ENCODE assay signal across 8 cellular contexts in the genomic region with DNA sequence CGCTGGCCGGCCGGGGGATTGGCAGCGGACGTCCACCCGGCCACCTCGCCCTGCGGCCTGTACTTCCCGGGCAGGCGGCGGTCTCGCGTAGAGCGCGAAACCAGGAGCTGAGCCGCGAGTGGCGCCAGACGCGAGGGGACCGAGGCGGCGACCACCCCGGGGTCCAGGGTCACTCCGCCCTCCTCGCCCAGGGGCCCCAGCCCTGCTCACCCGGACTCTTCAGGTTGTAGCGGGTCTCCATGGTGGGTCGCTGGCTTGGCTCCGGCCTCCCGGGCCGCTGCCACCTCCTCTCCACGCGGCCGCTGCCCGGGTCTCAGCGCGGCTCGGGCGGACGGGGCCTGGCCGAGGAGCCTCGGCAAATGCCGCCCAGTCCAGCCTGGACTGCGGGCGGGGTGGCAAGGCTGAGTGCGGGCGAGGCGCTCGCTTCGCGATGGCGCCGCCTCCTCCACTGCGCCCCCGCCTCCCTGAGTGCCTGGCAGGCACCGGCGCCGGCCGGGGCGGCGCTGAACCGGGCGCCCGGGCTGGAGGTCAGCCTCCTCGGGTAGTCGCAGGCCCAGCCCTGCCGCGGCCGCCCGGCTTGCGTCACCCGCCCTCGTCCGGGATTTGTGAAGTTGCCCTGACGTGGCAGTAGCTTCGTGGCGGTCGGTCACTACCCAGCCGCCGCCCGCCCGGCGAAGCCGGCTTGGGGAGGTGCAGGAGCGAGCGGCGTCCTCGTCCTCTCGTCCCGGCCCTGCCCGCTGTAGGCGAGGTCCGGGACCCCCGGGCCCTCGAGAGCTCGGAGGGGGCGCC. TPM values are rescaled to one million over a fixed set of nuclear protein-coding genes. Genes with fewer than 3 reads are reported as not detected.
DNase-seq lines count a peak whose midpoint lies in the region; ATAC-seq and TF ChIP-seq lines count a peak whose summit lies in the region.

Gene UBE2J1 (minus strand): TSS at position 394 of the 789 bp plus-strand sequence. CDS start 153 bp downstream, at position 241.

- peaks cover 73% of the 10 kb centered on the region for H3K79me2 ChIP-seq in KMS-11 (ENCODE audit: insufficient read depth, low read depth)

- H3K9me3 ChIP-seq in adipocyte (ENCODE audit: control insufficient read depth, low read length) (no peaks in the 10 kb centered on the region), cardiac muscle cell (ENCODE audit: low read depth) (no peaks in the 10 kb centered on the region), tibial nerve (no peaks in the 10 kb centered on the region)

- peaks cover 70% of the 10 kb centered on the region for H3K4me1 ChIP-seq in KMS-11 (ENCODE audit: low read depth, poor library complexity, severe bottlenecking)
- peaks cover 35% of the 10 kb centered on the region for H3K4me1 ChIP-seq in adipocyte (ENCODE audit: control insufficient read depth, insufficient read depth, low read length)
- peaks cover 25% of the 10 kb centered on the region for H3K4me1 ChIP-seq in cardiac muscle cell (ENCODE audit: low read depth)
- H3K4me1 ChIP-seq in tibial nerve = peaks cover 0 to 48% (median 21%) of the 10 kb centered on the region in 4 donors

- no peaks in the 10 kb centered on the region for H3K9me3 Mint-ChIP-seq in T-cell

- peaks cover 6% of the 10 kb centered on the region; the same call in 1 of the 2 replicates for H4K20me1 ChIP-seq in KMS-11 (ENCODE audit: insufficient read depth)

- CTCF ChIA-PET in T-cell (lab: Charles Lee) = interaction anchor here (0.6 to 4.4 kb wide), 8 partner anchors 11 to 370 kb away, joined by 3 to 31 read pairs (median 5); partner anchors contain the start of gene LYRM2 (in 1 of the 2)

- peak in 1 of 2 donors; percentile 96 for TF ChIP-seq POLR2A in tibial nerve (IDR thresholded peaks at IDR 0.05)

- H3K4me3 ChIP-seq in KMS-11 (IDR thresholded peaks at IDR 0.05; ENCODE audit: insufficient read depth, low read depth, low read length) (no peak within 1 kb of the TSS), adipocyte (ENCODE audit: low read length) (peak within 1 kb of the TSS; percentile 90), cardiac muscle cell (peak within 1 kb of the TSS; percentile 71), tibial nerve (peak within 1 kb of the TSS; percentile 81 to 94 (median 91))

- peak within 1 kb of the TSS; percentile 90 for H3K4me2 ChIP-seq in KMS-11

- peaks cover 2% of the 10 kb centered on the region for H3K36me3 Mint-ChIP-seq in T-cell

- DNase-seq in DMS79 treated with DMSO at 0.1 percent for 48 hours (lab: John Stamatoyannopoulos, UW) = peak; percentile 49
- DNase-seq in T-cell = peak; percentile 34 to 80 (median 59)
- DNase-seq in adipocyte (ENCODE audit: low read depth) = peak; percentile 97
- peak; percentile 94 to 98 for DNase-seq in cardiac muscle cell (ENCODE audit: low read depth in 1 of 2, low spot score in 1 of 2)
- DNase-seq in pons (ENCODE audit: low spot score) = peak; percentile 83
- peak; percentile 80 to 84 for DNase-seq in tibial nerve (ENCODE audit: low spot score in 2 of 2)

- peak within 1 kb of the TSS; percentile 97 for H3K9ac ChIP-seq in KMS-11
- peak within 1 kb of the TSS; percentile 99 for H3K9ac ChIP-seq in adipocyte (ENCODE audit: low read length)

- H2AFZ ChIP-seq in KMS-11 (ENCODE audit: low read depth) = peak within 1 kb of the TSS; percentile 20; the same call in 1 of the 2 replicates

- TF ChIP-seq CTCF in KMS-11 (conservative IDR thresholded peaks at IDR 0.05; ENCODE audit: low read depth, low read length) (no peak), cardiac muscle cell (IDR thresholded peaks at IDR 0.05; ENCODE audit: low read depth, low read length) (no peak), tibial nerve (IDR thresholded peaks at IDR 0.05) (peak in 1 of 5 experiments; percentile 27)

- H3K36me3 ChIP-seq in KMS-11 (ENCODE audit: insufficient read depth) = no peaks in the 10 kb centered on the region; the same call in 1 of the 2 replicates
- H3K36me3 ChIP-seq in adipocyte (ENCODE audit: control insufficient read depth, insufficient read depth, low read length, severe bottlenecking) = no peaks in the 10 kb centered on the region
- H3K36me3 ChIP-seq in cardiac muscle cell = no peaks in the 10 kb centered on the region
- H3K36me3 ChIP-seq in tibial nerve = no peaks in the 10 kb centered on the region

- ATAC-seq in GM21576 (IDR thresholded peaks at IDR 0.05; ENCODE audit: unreplicated experiment) (peak; percentile 21), T-cell (replicated peaks in 1 of 4) (peak; percentile 79 to 87 (median 85))

- H3K4me1 Mint-ChIP-seq in T-cell = peaks cover 70 to 77% (median 71%) of the 10 kb centered on the region in 3 donors

- WGBS in tibial nerve, 2 donors = 0% methylated on average over 29 to 82 of the region's 98 CpGs

- H3K27me3 Mint-ChIP-seq in T-cell = no peaks in the 10 kb centered on the region

- H3K27ac ChIP-seq in KMS-11 (peak within 1 kb of the TSS; percentile 87), cardiac muscle cell (peak within 1 kb of the TSS; percentile 98), tibial nerve (peak within 1 kb of the TSS; percentile 90 to 99 (median 98))

- TF ChIP-seq EP300 in tibial nerve (IDR thresholded peaks at IDR 0.05) = peak in 1 of 2 donors; percentile 92

- H3K27ac Mint-ChIP-seq in T-cell = peak within 1 kb of the TSS; percentile 97 to 98

- POLR2A ChIA-PET in T-cell (lab: Charles Lee) = interaction anchor here (0.5 to 2.8 kb wide), 8 partner anchors 19 to 577 kb away, joined by 3 to 25 read pairs (median 4); partner anchors contain the start of genes PNRC1 (in 1 of the 2) and RNGTT (in 1 of the 2)

- H3K4me3 Mint-ChIP-seq in T-cell = peak within 1 kb of the TSS; percentile 94 to 99 (median 96)

- H3K27me3 ChIP-seq in KMS-11 (ENCODE audit: insufficient read depth, low read depth) (no peaks in the 10 kb centered on the region), adipocyte (replicated peaks; ENCODE audit: control insufficient read depth, insufficient read depth, low read length) (no peaks in the 10 kb centered on the region), cardiac muscle cell (no peaks in the 10 kb centered on the region), tibial nerve (no peaks in the 10 kb centered on the region)

RNA-seq across cellular contexts. Expression of gene UBE2J1, which starts in this region (rescaled TPM):
- total RNA-seq in T-cell (10 to 100 TPM; 14.6 to 24.1 (median 22.6) TPM), cardiac muscle cell (17.9 and 19.8 TPM in 2 replicates), tibial nerve (10 to 100 TPM; 25.3 to 30.4 (median 26.7) TPM)
- 26.4 and 28.7 TPM in 2 replicates for polyA plus RNA-seq in cardiac muscle cell
